In genomic region chr17:2591040-2591640, GRCh38 we compare ENCODE assay signal across 27 cellular contexts.
"Had no signal": no experiment of that assay in that cellular context is flagged by ENCODE, and none has a peak within 500 bp of the region (broad histone marks: within the 10 kb centered on the region; RNA-seq: fewer than 3 reads in every experiment).

No MANE protein-coding gene starts in this region.

- H3K27me3 Mint-ChIP-seq: stimulated activated memory B cell treated with anti-CD40 and anti-IgM and Interleukin-4, amounts not matched to agents 10 μg/mL and 1 μg/mL and 100 μg/mL, for 72 hours had no signal

- H3K9ac ChIP-seq: neural progenitor cell had no signal

- ATAC-seq: heart right ventricle; left ventricle myocardium superior; natural killer cell; psoas muscle; right cardiac atrium; stimulated activated memory B cell treated with anti-CD40 and anti-IgM and Interleukin-4, amounts not matched to agents 10 μg/mL and 1 μg/mL and 100 μg/mL, for 72 hours; stimulated activated naive CD8-positive, alpha-beta T cell treated with anti-CD3 and anti-CD28 coated beads, Interleukin-15, Interleukin-2, amounts not matched to agents 100 U/mL and 50 U/mL, for 24 hours had no signal

- H3K4me3 ChIP-seq: colonic mucosa, esophagus squamous epithelium, heart right ventricle, lung, neural progenitor cell, ovary, psoas muscle, skin epidermis, spleen, thoracic aorta, tibial nerve, vagina had no signal

- DNase-seq: colonic mucosa; dermis blood vessel endothelial cell; effector memory CD4-positive, alpha-beta T cell; erythroblast; esophagus squamous epithelium; foreskin melanocyte; glutamatergic neuron; heart right ventricle; hippocampal formation; left ventricle myocardium superior; natural killer cell; nucleus accumbens; ovary; posterior cingulate gyrus; psoas muscle; right cardiac atrium; spleen; stimulated activated CD4-positive, alpha-beta T cell treated with anti-CD3 and anti-CD28 coated beads, Interleukin-4, amount 100 ng/mL, for 4 hours; stimulated activated naive CD8-positive, alpha-beta T cell treated with anti-CD3 and anti-CD28 coated beads, Interleukin-15, Interleukin-2, amounts not matched to agents 100 U/mL and 50 U/mL, for 24 hours had no signal

- H3K4me2 ChIP-seq: neural progenitor cell had no signal

- H2AFZ ChIP-seq: neural progenitor cell had no signal

- H3K36me3 ChIP-seq: colonic mucosa, esophagus squamous epithelium, heart right ventricle, neural progenitor cell, ovary, spleen, thoracic aorta, tibial nerve, vagina had no signal

- H3K9me3 Mint-ChIP-seq: memory B cell; natural killer cell; neural progenitor cell; stimulated activated memory B cell treated with anti-CD40 and anti-IgM and Interleukin-4, amounts not matched to agents 10 μg/mL and 1 μg/mL and 100 μg/mL, for 72 hours had no signal

- H3K9me3 ChIP-seq: colonic mucosa, esophagus squamous epithelium, heart right ventricle, ovary, psoas muscle, spleen, thoracic aorta, tibial nerve, vagina had no signal

- H3K27ac Mint-ChIP-seq: memory B cell; natural killer cell; neural progenitor cell; stimulated activated memory B cell treated with anti-CD40 and anti-IgM and Interleukin-4, amounts not matched to agents 10 μg/mL and 1 μg/mL and 100 μg/mL, for 72 hours had no signal

- H3K27me3 ChIP-seq: colonic mucosa, esophagus squamous epithelium, heart right ventricle, neural progenitor cell, ovary, spleen, tibial nerve, vagina had no signal

- H3K4me3 Mint-ChIP-seq: memory B cell; natural killer cell; neural progenitor cell; stimulated activated memory B cell treated with anti-CD40 and anti-IgM and Interleukin-4, amounts not matched to agents 10 μg/mL and 1 μg/mL and 100 μg/mL, for 72 hours had no signal

- H3K27ac ChIP-seq: colonic mucosa, esophagus squamous epithelium, heart right ventricle, neural progenitor cell, ovary, psoas muscle, spleen, thoracic aorta, tibial nerve, vagina had no signal

- H3K36me3 Mint-ChIP-seq: natural killer cell had no signal
